Comparison of ENCODE assay signal across 2 cellular contexts in genomic region chr12:124188059-124188458, GRCh38.
TF ChIP-seq lines count a peak whose summit lies in the region.

No MANE protein-coding gene starts in this region.

TF ChIP-seq in H1, 55 proteins besides CTCF, POLR2A, EP300 and RAD21:
- TF ChIP-seq CTBP2 (IDR thresholded peaks at IDR 0.05; ENCODE audit: borderline replicate concordance, insufficient read depth, insufficient read length, low read length) (no peak), RFX5 (IDR thresholded peaks at IDR 0.05; ENCODE audit: borderline replicate concordance, low read depth, low read length) (no peak), SAP30 (IDR thresholded peaks at IDR 0.05; ENCODE audit: insufficient read depth, insufficient replicate concordance, low read length) (no peak), KDM1A (IDR thresholded peaks at IDR 0.05; ENCODE audit: borderline replicate concordance, low read length) (no peak), RNF2 (IDR thresholded peaks at IDR 0.05; ENCODE audit: borderline replicate concordance, low read depth, low read length, missing control alignments, poor library complexity, severe bottlenecking) (no peak), RBBP5 (IDR thresholded peaks at IDR 0.05; ENCODE audit: borderline replicate concordance, low read depth, low read length) (no peak), SIRT6 (IDR thresholded peaks at IDR 0.05; ENCODE audit: low read length) (no peak), MAFK (IDR thresholded peaks at IDR 0.05; ENCODE audit: low read depth, low read length) (no peak), GTF2F1 (IDR thresholded peaks at IDR 0.05; ENCODE audit: borderline replicate concordance, low read depth, low read length) (no peak), ATF2 (IDR thresholded peaks at IDR 0.05; ENCODE audit: low read length) (no peak), PHF8 (conservative IDR thresholded peaks at IDR 0.05; ENCODE audit: low read depth, low read length) (no peak)

TF ChIP-seq in HEK293T, 16 proteins besides CTCF, POLR2A, EP300 and RAD21 (continued from another document):
- TF ChIP-seq PKNOX1 (IDR thresholded peaks at IDR 0.05): no peak
- no peak for TF ChIP-seq L3MBTL2 (conservative IDR thresholded peaks at IDR 0.05)
- TF ChIP-seq ELF4 (IDR thresholded peaks at IDR 0.05): no peak
- no peak for TF ChIP-seq ZNF384 (IDR thresholded peaks at IDR 0.05)
- no peak for TF ChIP-seq FOXA1 (IDR thresholded peaks at IDR 0.05)
- no peak for TF ChIP-seq FOXM1 (IDR thresholded peaks at IDR 0.05; ENCODE audit: borderline replicate concordance)
- TF ChIP-seq CTBP1 (IDR thresholded peaks at IDR 0.05; ENCODE audit: borderline replicate concordance): no peak
- no peak for TF ChIP-seq SP1 (IDR thresholded peaks at IDR 0.05)
- no peak for TF ChIP-seq FOXK2 (IDR thresholded peaks at IDR 0.05)
- TF ChIP-seq HDGF (IDR thresholded peaks at IDR 0.05; ENCODE audit: borderline replicate concordance): no peak
- no peak for TF ChIP-seq ARNT (IDR thresholded peaks at IDR 0.05)
- TF ChIP-seq LEF1 (IDR thresholded peaks at IDR 0.05; ENCODE audit: borderline replicate concordance): no peak
- no peak for TF ChIP-seq SUZ12 (IDR thresholded peaks at IDR 0.05)
- no peak for TF ChIP-seq TARDBP (IDR thresholded peaks at IDR 0.05)
- no peak for TF ChIP-seq NFRKB (IDR thresholded peaks at IDR 0.05)
